25 cellular contexts compared by ENCODE assay signal in the genomic region with DNA sequence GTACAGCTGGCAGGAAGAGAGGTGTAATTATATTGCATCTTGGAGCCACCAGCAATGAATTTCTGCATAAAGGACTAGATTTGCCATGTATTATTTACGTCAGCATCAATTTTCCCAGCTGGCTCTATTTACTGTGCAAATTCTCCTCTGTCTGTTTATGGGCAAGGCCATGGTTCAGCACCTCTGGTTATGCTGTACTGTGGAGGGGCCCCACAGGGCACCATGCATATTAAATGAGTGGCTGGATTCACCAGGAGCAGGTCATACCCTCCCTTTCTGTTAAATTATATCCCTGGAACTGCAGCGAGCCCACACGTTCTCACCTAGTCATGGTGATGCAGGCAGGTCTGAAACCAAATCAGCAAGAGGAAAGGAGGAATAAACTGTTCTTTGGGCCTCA. TPM values are rescaled to one million over a fixed set of nuclear protein-coding genes. Genes with fewer than 3 reads are reported as not detected.
A peak's percentile ranks its signal among the peaks of the same experiment; 100 is the strongest.
DNase-seq lines count a peak whose midpoint lies in the region; ATAC-seq and TF ChIP-seq lines count a peak whose summit lies in the region.
"Had no signal": no experiment of that assay in that cellular context is flagged by ENCODE, and none has a peak within 500 bp of the region (broad histone marks: within the 10 kb centered on the region; RNA-seq: fewer than 3 reads in every experiment).

No MANE protein-coding gene starts in this region.

- H3K4me1 ChIP-seq in A673 (ENCODE audit: insufficient read depth, low read length, poor library complexity, severe bottlenecking) (no peaks in the 10 kb centered on the region), MM.1S (ENCODE audit: low read length) (no peaks in the 10 kb centered on the region)

- no peaks in the 10 kb centered on the region for H3K79me2 ChIP-seq in MM.1S (ENCODE audit: low read length)

- intact Hi-C loops in A673 (cut with micrococcal nuclease; ENCODE audit: unreplicated experiment) = no loop called here

- H3K9ac ChIP-seq in MM.1S (ENCODE audit: low read length) = no peak overlapping the region
- H3K9ac ChIP-seq: BLaER1 treated with 17β-estradiol and CSF1 and Interleukin-3, amounts not matched to agents 10 nM and 100 nM; GM23248 had no signal

- TF ChIP-seq CTCF in A673 (conservative IDR thresholded peaks at IDR 0.05; ENCODE audit: low read depth, low read length) (no peak), MM.1S (IDR thresholded peaks at IDR 0.05; ENCODE audit: low read length) (no peak)

- H3K9me3 ChIP-seq in A673 (ENCODE audit: low read depth, low read length, poor library complexity, severe bottlenecking) = no peaks in the 10 kb centered on the region
- no peaks in the 10 kb centered on the region for H3K9me3 ChIP-seq in MM.1S (replicated peaks; ENCODE audit: insufficient read depth, low read length)
- H3K9me3 ChIP-seq: BLaER1 treated with 17β-estradiol and CSF1 and Interleukin-3, amounts not matched to agents 10 nM and 100 nM had no signal

- CTCF ChIA-PET in A673 (lab: Charles Lee) = no interaction called here

- H3K4me2 ChIP-seq in MM.1S (ENCODE audit: low read depth, low read length) = no peak overlapping the region
- H3K4me2 ChIP-seq: PC-9 had no signal

- H3K4me3 ChIP-seq in A673 (ENCODE audit: low read depth, low read length, poor library complexity, severe bottlenecking) (no peak overlapping the region), MM.1S (ENCODE audit: low read length) (no peak overlapping the region)
- H3K4me3 ChIP-seq: BLaER1 treated with 17β-estradiol and CSF1 and Interleukin-3, amounts not matched to agents 10 nM and 100 nM; GM23248; PC-9 had no signal

- BruUV-seq in A673 (replicated peaks; lab: Mats Ljungman, UMichigan) = no TSS peak

- H2AFZ ChIP-seq in MM.1S (ENCODE audit: low read length) = no peak overlapping the region
- H2AFZ ChIP-seq: GM23248, PC-9 had no signal

- DNase-seq in NCI-H748 (lab: John Stamatoyannopoulos, UW; ENCODE audit: unreplicated experiment) = peak; percentile 49
- no peak for DNase-seq in NCI-H748 treated with DMSO at 0.1 percent for 48 hours (lab: John Stamatoyannopoulos, UW)
- peak; percentile 86 for DNase-seq in NCI-H146 (lab: John Stamatoyannopoulos, UW)
- DNase-seq in NCI-H526 treated with DMSO at 0.1 percent for 48 hours (lab: John Stamatoyannopoulos, UW) = peak; percentile 66
- DNase-seq in left kidney (ENCODE audit: low read depth, low spot score) = peak; percentile 53
- no peak for DNase-seq in A673 (ENCODE audit: low spot score)
- DNase-seq in MM.1S = no peak
- DNase-seq: Calu3; CD4-positive, alpha-beta memory T cell; GM23248; H9; HFFc6; KBM-7; NCI-H1092 treated with DMSO at 0.1 percent for 48 hours; NCI-H1694 treated with DMSO at 0.1 percent for 48 hours; NCI-H2107; NCI-H226; NCI-H510A treated with DMSO at 0.1 percent for 48 hours; PC-9; RPMI8226; SHP77 had no signal

- POLR2A ChIA-PET in A673 (lab: Charles Lee; ENCODE audit: low non-redundant PET) = no interaction called here

- ATAC-seq in HG02759 (IDR thresholded peaks at IDR 0.05; ENCODE audit: unreplicated experiment) = no peak

- no peaks in the 10 kb centered on the region for H3F3A ChIP-seq in MM.1S (ENCODE audit: insufficient read depth, low read length)

- no peaks in the 10 kb centered on the region for H4K20me1 ChIP-seq in MM.1S (ENCODE audit: insufficient read depth, low read length)

- no peaks in the 10 kb centered on the region for H3K9me2 ChIP-seq in MM.1S (replicated peaks; ENCODE audit: insufficient read depth, low read length)

- H3K27me3 ChIP-seq in A673 (replicated peaks; ENCODE audit: insufficient read depth, low read depth, low read length, poor library complexity) (no peaks in the 10 kb centered on the region), MM.1S (replicated peaks; ENCODE audit: insufficient read depth, low read length) (no peaks in the 10 kb centered on the region)
- H3K27me3 ChIP-seq: BLaER1 treated with 17β-estradiol and CSF1 and Interleukin-3, amounts not matched to agents 10 nM and 100 nM had no signal

- H3K36me3 ChIP-seq in A673 (ENCODE audit: insufficient read depth, low read length, poor library complexity, severe bottlenecking) (no peaks in the 10 kb centered on the region), MM.1S (replicated peaks; ENCODE audit: insufficient read depth, low read length) (no peaks in the 10 kb centered on the region; the same call in 1 of the 2 replicates)

- no peak overlapping the region for H3K27ac ChIP-seq in A673 (ENCODE audit: low read depth, low read length, poor library complexity, severe bottlenecking)
- no peak overlapping the region for H3K27ac ChIP-seq in MM.1S (ENCODE audit: low read length)
- H3K27ac ChIP-seq: 22Rv1, GM23248, PC-9 had no signal

RNA-seq across cellular contexts. Expression of a gene that starts 19.7 kb away (rescaled TPM):
- 10.2 and 12.1 TPM in 2 replicates for total RNA-seq in A673 (2021)

RNA-seq across cellular contexts. Expression of a gene that starts 21.5 kb away (rescaled TPM):
- total RNA-seq in A673 (2021) = not detected in 2 replicates
- total RNA-seq: Calu3; CD4-positive, alpha-beta memory T cell; GM23248; H9; HFFc6; HT-29; PC-9 had no signal

RNA-seq across cellular contexts. Expression of a gene that starts 36.4 kb away (rescaled TPM):
- total RNA-seq in A673 (2021) = 9.7 and 10.5 TPM in 2 replicates

RNA-seq across cellular contexts. Expression of a gene that starts 42.2 kb away (rescaled TPM):
- total RNA-seq in A673 (2021) = 18.1 and 23.3 TPM in 2 replicates

RNA-seq across cellular contexts. Expression of a gene that starts 47.7 kb away (rescaled TPM):
- not detected in 2 replicates for total RNA-seq in A673 (2021)
- total RNA-seq: Calu3, GM23248, HFFc6, HT-29, PC-9 had no signal

Comparison
In these comparisons a context has a peak if more than half of its experiments do, and no peak if none do; other contexts are left out.
1. DNase-seq: peak in NCI-H748 (single experiment), NCI-H146 (single experiment), NCI-H526 treated with DMSO at 0.1 percent for 48 hours (single experiment) and left kidney (single experiment); none in NCI-H748 treated with DMSO at 0.1 percent for 48 hours (single experiment), A673 (single experiment) and MM.1S (single experiment).